Comparison of ENCODE assay signal across 1 cellular context in the genomic region with DNA sequence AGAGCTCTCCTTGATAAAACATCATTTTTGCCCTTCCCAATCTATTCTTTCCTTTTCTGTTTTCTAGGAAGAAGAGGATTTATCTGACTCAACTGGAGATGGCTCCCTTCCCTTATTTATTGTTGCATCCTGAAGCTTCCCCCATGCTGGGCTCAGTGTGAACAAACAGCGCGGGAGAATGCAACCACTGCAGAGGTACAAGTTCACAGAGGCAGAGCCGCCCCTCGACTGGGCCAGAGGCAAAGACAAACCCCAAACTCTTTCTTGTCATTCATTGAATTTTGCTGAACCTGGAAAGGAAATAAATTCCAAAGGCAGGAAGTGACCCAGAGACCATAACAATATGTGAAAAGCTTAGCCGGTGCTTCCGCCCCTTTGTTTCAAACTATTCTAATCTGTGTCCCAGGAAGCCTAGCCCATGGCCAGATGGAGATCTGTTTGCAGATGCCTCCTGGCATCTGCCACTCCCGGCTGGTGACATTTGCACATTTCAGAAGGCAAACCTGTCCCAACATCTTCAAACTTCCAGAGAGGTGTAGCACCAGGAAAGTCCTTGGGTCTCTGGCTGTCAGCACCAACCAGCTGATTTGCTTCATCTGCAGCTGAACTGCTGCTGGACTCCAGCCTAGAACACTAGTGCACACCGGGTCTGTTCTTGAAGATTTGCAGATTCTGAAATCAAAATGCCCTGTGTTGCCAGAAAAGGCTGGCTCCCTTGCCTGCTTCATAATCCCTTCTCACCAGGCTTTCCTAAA.
TF ChIP-seq lines count a peak whose summit lies in the region.

No MANE protein-coding gene starts in this region.

TF ChIP-seq in HepG2, 621 proteins besides CTCF, POLR2A, EP300 and RAD21 (continued from another document and continues in another):
- TF ChIP-seq, protein P1, sequence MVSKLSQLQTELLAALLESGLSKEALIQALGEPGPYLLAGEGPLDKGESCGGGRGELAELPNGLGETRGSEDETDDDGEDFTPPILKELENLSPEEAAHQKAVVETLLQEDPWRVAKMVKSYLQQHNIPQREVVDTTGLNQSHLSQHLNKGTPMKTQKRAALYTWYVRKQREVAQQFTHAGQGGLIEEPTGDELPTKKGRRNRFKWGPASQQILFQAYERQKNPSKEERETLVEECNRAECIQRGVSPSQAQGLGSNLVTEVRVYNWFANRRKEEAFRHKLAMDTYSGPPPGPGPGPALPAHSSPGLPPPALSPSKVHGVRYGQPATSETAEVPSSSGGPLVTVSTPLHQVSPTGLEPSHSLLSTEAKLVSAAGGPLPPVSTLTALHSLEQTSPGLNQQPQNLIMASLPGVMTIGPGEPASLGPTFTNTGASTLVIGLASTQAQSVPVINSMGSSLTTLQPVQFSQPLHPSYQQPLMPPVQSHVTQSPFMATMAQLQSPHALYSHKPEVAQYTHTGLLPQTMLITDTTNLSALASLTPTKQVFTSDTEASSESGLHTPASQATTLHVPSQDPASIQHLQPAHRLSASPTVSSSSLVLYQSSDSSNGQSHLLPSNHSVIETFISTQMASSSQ (IDR thresholded peaks at IDR 0.05; ENCODE audit: low read depth): no peak
- TF ChIP-seq, protein P1 (CRISPR knock-in tag; IDR thresholded peaks at IDR 0.05; ENCODE audit: borderline replicate concordance): no peak
- TF ChIP-seq ZNF547 (CRISPR knock-in tag; IDR thresholded peaks at IDR 0.05) (peak; percentile 29; the same call in 1 of the 2 replicates), ZNF207 (IDR thresholded peaks at IDR 0.05; ENCODE audit: borderline replicate concordance) (no peak), POGK (CRISPR knock-in tag; conservative IDR thresholded peaks at IDR 0.05) (no peak), RBAK (CRISPR knock-in tag; IDR thresholded peaks at IDR 0.05) (no peak), FIP1L1 (IDR thresholded peaks at IDR 0.05; ENCODE audit: borderline replicate concordance, insufficient read depth, low read depth, low read length) (no peak), CEBPB (IDR thresholded peaks at IDR 0.05; ENCODE audit: borderline replicate concordance, low read depth, low read length) (no peak), TOPORS (CRISPR knock-in tag; IDR thresholded peaks at IDR 0.05) (no peak), SAFB2 (CRISPR knock-in tag; IDR thresholded peaks at IDR 0.05; ENCODE audit: borderline replicate concordance, low read depth) (no peak), ETV6 (CRISPR knock-in tag; conservative IDR thresholded peaks at IDR 0.05) (no peak), ZNF512 (CRISPR knock-in tag; IDR thresholded peaks at IDR 0.05) (no peak), ZNF687 (CRISPR knock-in tag; IDR thresholded peaks at IDR 0.05) (peak; percentile 59; the same call in 1 of the 2 replicates), DBP (CRISPR knock-in tag; IDR thresholded peaks at IDR 0.05; ENCODE audit: not compliant biosample characterization) (peak; percentile 22), ZNF234 (CRISPR knock-in tag; conservative IDR thresholded peaks at IDR 0.05) (no peak), ZNF205 (CRISPR knock-in tag; IDR thresholded peaks at IDR 0.05) (no peak), SRF (IDR thresholded peaks at IDR 0.05; ENCODE audit: low read depth, low read length) (no peak), ZNF264 (CRISPR knock-in tag; IDR thresholded peaks at IDR 0.05) (no peak; the same call in 1 of the 2 replicates), RFX1 (IDR thresholded peaks at IDR 0.05) (no peak), ZNF407 (CRISPR knock-in tag; IDR thresholded peaks at IDR 0.05; ENCODE audit: not compliant biosample characterization) (peak; percentile 69), GTF3A (CRISPR knock-in tag; conservative IDR thresholded peaks at IDR 0.05) (no peak), ZNF382 (CRISPR knock-in tag; IDR thresholded peaks at IDR 0.05; ENCODE audit: borderline replicate concordance) (no peak), SOX6 (IDR thresholded peaks at IDR 0.05) (no peak), SOX6 (CRISPR knock-in tag; IDR thresholded peaks at IDR 0.05) (no peak; the same call in 1 of the 2 replicates), ZFP91 (CRISPR knock-in tag; IDR thresholded peaks at IDR 0.05; ENCODE audit: borderline replicate concordance) (no peak; the same call in 1 of the 2 replicates), ZNF260 (CRISPR knock-in tag; IDR thresholded peaks at IDR 0.05; ENCODE audit: borderline replicate concordance, low read depth) (no peak), ZNF121 (CRISPR knock-in tag; IDR thresholded peaks at IDR 0.05) (0 out of 2 replicates have a peak, but pooled peaks have one; percentile 18), FOSL1 (CRISPR knock-in tag; IDR thresholded peaks at IDR 0.05; ENCODE audit: borderline replicate concordance) (no peak)
